ENCODE assay signal across 9 cellular contexts in genomic region chr1:90402893-90403849, GRCh38.
DNase-seq lines count a peak whose midpoint lies in the region; FAIRE-seq and TF ChIP-seq lines count a peak whose summit lies in the region.
"Had no signal": no experiment of that assay in that cellular context is flagged by ENCODE, and none has a peak within 500 bp of the region (broad histone marks: within the 10 kb centered on the region; RNA-seq: fewer than 3 reads in every experiment).

No MANE protein-coding gene starts in this region.

- H4K8ac ChIP-seq in mesendoderm (ENCODE audit: low read depth, low read length): no peak overlapping the region

- H3K79me2 ChIP-seq in mesendoderm (ENCODE audit: control insufficient read depth, insufficient read depth, low read length) (no peaks in the 10 kb centered on the region), MM.1S (ENCODE audit: low read length) (no peaks in the 10 kb centered on the region)

- DNase-seq in D341Med (ENCODE audit: low spot score) (peak; percentile 16), LoVo (ENCODE audit: low spot score) (peak; percentile 89), bronchial epithelial cell (ENCODE audit: low read depth) (peak; percentile 99), mesendoderm (peak; percentile 90), KBM-7 (no peak), MM.1S (no peak), putamen (ENCODE audit: low spot score) (no peak), head of caudate nucleus (no peak)
- DNase-seq: stimulated activated naive CD8-positive, alpha-beta T cell treated with anti-CD3 and anti-CD28 coated beads, Interleukin-15, Interleukin-2, amounts not matched to agents 100 U/mL and 50 U/mL, for 24 hours had no signal

- H3K27me3 ChIP-seq in bronchial epithelial cell (ENCODE audit: control insufficient read depth, insufficient read depth, low read length) (no peaks in the 10 kb centered on the region), mesendoderm (ENCODE audit: insufficient read depth, low read length, poor library complexity) (no peaks in the 10 kb centered on the region), MM.1S (replicated peaks; ENCODE audit: insufficient read depth, low read length) (no peaks in the 10 kb centered on the region)

- H3K56ac ChIP-seq in mesendoderm (ENCODE audit: low read length): no peak overlapping the region

- H4K20me1 ChIP-seq in MM.1S (ENCODE audit: insufficient read depth, low read length): no peaks in the 10 kb centered on the region

- H3K9me2 ChIP-seq in MM.1S (replicated peaks; ENCODE audit: insufficient read depth, low read length): no peaks in the 10 kb centered on the region

- H2BK120ac ChIP-seq in mesendoderm (ENCODE audit: low read depth, low read length): peak overlapping the region; percentile 45

- H2AK5ac ChIP-seq in mesendoderm (ENCODE audit: low read length): no peak overlapping the region

- H3K4me2 ChIP-seq in mesendoderm (ENCODE audit: low read length) (no peak overlapping the region), MM.1S (ENCODE audit: low read depth, low read length) (no peak overlapping the region)

- H3K36me3 ChIP-seq in bronchial epithelial cell (ENCODE audit: control insufficient read depth, insufficient read depth, low read length) (no peaks in the 10 kb centered on the region), mesendoderm (ENCODE audit: control insufficient read depth, insufficient read depth, low read length) (no peaks in the 10 kb centered on the region), MM.1S (replicated peaks; ENCODE audit: insufficient read depth, low read length) (no peaks in the 10 kb centered on the region)

- TF ChIP-seq CTCF in bronchial epithelial cell (IDR thresholded peaks at IDR 0.05; ENCODE audit: insufficient read depth, low read length, severe bottlenecking) (no peak), MM.1S (IDR thresholded peaks at IDR 0.05; ENCODE audit: low read length) (no peak)

- H4K5ac ChIP-seq in mesendoderm (ENCODE audit: low read length): no peak overlapping the region

- intact Hi-C loops in head of caudate nucleus (cut with DNase I): no loop called here

- H3K9ac ChIP-seq in mesendoderm (ENCODE audit: low read length) (no peak overlapping the region), MM.1S (ENCODE audit: low read length) (no peak overlapping the region)

- H3K23ac ChIP-seq in mesendoderm (ENCODE audit: low read length): no peak overlapping the region

- peak; percentile 99 for FAIRE-seq in bronchial epithelial cell (lab: Jason Lieb, UNC)

- no peak overlapping the region for H3K4ac ChIP-seq in mesendoderm (ENCODE audit: low read depth, low read length)

- in situ Hi-C loops in KBM-7 (cut with MboI; ENCODE audit: low pct_unique_long_range_greater_than_20kb, low sequenced_read_pairs): no loop called here

- H2AFZ ChIP-seq in MM.1S (ENCODE audit: low read length): no peak overlapping the region

- H3K18ac ChIP-seq in mesendoderm (ENCODE audit: low read length): no peak overlapping the region

- no peak overlapping the region for H2BK5ac ChIP-seq in mesendoderm (ENCODE audit: low read length)

- H3K4me1 ChIP-seq in mesendoderm (ENCODE audit: control insufficient read depth, low read depth, low read length) (no peaks in the 10 kb centered on the region), MM.1S (ENCODE audit: low read length) (no peaks in the 10 kb centered on the region)

- H3K4me3 ChIP-seq in bronchial epithelial cell (ENCODE audit: low read depth, low read length) (no peak overlapping the region), mesendoderm (ENCODE audit: low read length) (no peak overlapping the region), MM.1S (ENCODE audit: low read length) (no peak overlapping the region)

- WGBS in mesendoderm (ENCODE audit: extremely low coverage, insufficient coverage, low lambda C conversion rate): no CpG with 5 or more reads among the region's 5 CpGs

- H3K9me3 ChIP-seq in MM.1S (replicated peaks; ENCODE audit: insufficient read depth, low read length): no peaks in the 10 kb centered on the region

- no peak overlapping the region for H2BK15ac ChIP-seq in mesendoderm (replicated peaks; ENCODE audit: low read depth)

- H3K27ac ChIP-seq in mesendoderm (ENCODE audit: low read depth, low read length): no peak overlapping the region
- no peak overlapping the region for H3K27ac ChIP-seq in MM.1S (ENCODE audit: low read length)

- no peaks in the 10 kb centered on the region for H3K79me1 ChIP-seq in mesendoderm (ENCODE audit: low read length)

- no peaks in the 10 kb centered on the region for H3F3A ChIP-seq in MM.1S (ENCODE audit: insufficient read depth, low read length)

Comparison
In these comparisons a context has a peak if more than half of its experiments do, and no peak if none do; other contexts are left out.
1. DNase-seq: peak in D341Med (single experiment), LoVo (single experiment), bronchial epithelial cell (single experiment) and mesendoderm (single experiment); none in KBM-7 (single experiment), MM.1S (single experiment), putamen (single experiment) and head of caudate nucleus (0 of 42).